ENCODE assay signal across 8 cellular contexts in genomic region chr19:34677386-34678084, GRCh38. TPM values are rescaled to one million over a fixed set of nuclear protein-coding genes. Genes with fewer than 3 reads are reported as not detected.
A peak's percentile ranks its signal among the peaks of the same experiment; 100 is the strongest.
DNase-seq lines count a peak whose midpoint lies in the region; ATAC-seq and TF ChIP-seq lines count a peak whose summit lies in the region.

ZNF302 (plus strand) TSS chr19:34677678; CDS start chr19:34678805, 1,127 bp downstream.

- peaks cover 9 to 24% of the 10 kb centered on the region in 2 donors for H3K9me3 Mint-ChIP-seq in activated naive CD4-positive, alpha-beta T cell treated with anti-CD3 and anti-CD28 coated beads, Interleukin-2, amount 50 U/mL, for 72 hours

- TF ChIP-seq POLR2A in NB4 (IDR thresholded peaks at IDR 0.05; ENCODE audit: extremely low read depth, insufficient read length): peak; percentile 67

- H3K27ac ChIP-seq in osteoblast (ENCODE audit: low read depth, low read length) (peak within 1 kb of the TSS; percentile 95), thoracic aorta (peak within 1 kb of the TSS; percentile 95 to 98)

- H3K4me1 ChIP-seq in osteoblast (ENCODE audit: insufficient read depth, low read length) (peaks cover 10% of the 10 kb centered on the region), thoracic aorta (ENCODE audit: control insufficient read depth in 1 of 2, low read depth in 2 of 2) (peaks cover 4 to 18% of the 10 kb centered on the region in 2 donors)

- peaks cover 37% of the 10 kb centered on the region for H3K36me3 ChIP-seq in osteoblast (ENCODE audit: insufficient read depth, low read length)
- peaks cover 26% of the 10 kb centered on the region for H3K36me3 ChIP-seq in thoracic aorta

- ATAC-seq in activated naive CD4-positive, alpha-beta T cell treated with anti-CD3 and anti-CD28 coated beads, Interleukin-2, amount 50 U/mL, for 72 hours: peak; percentile 88 to 92
- ATAC-seq in thoracic aorta (ENCODE audit: insufficient number of reproducible peaks, low FRiP score, low read depth): peak; percentile 99

- H3K27me3 ChIP-seq in osteoblast (ENCODE audit: insufficient read depth, low read length) (no peaks in the 10 kb centered on the region), thoracic aorta (replicated peaks; ENCODE audit: insufficient read depth) (no peaks in the 10 kb centered on the region)

- no peaks in the 10 kb centered on the region for H4K20me1 ChIP-seq in osteoblast (ENCODE audit: insufficient read depth, low read length)

- TF ChIP-seq CTCF in HFF-Myc (IDR thresholded peaks at IDR 0.05; ENCODE audit: low read depth, low read length, missing control alignments) (no peak), NB4 (IDR thresholded peaks at IDR 0.05; ENCODE audit: low read depth, low read length) (no peak), osteoblast (IDR thresholded peaks at IDR 0.05; ENCODE audit: extremely low read depth, low read depth, low read length) (no peak), thoracic aorta (IDR thresholded peaks at IDR 0.05) (no peak)

- peaks cover 52 to 59% of the 10 kb centered on the region in 2 donors for H3K36me3 Mint-ChIP-seq in activated naive CD4-positive, alpha-beta T cell treated with anti-CD3 and anti-CD28 coated beads, Interleukin-2, amount 50 U/mL, for 72 hours

- H3K79me2 ChIP-seq in osteoblast (ENCODE audit: insufficient read depth, low read length): peaks cover 15% of the 10 kb centered on the region

- H3K27ac Mint-ChIP-seq in activated naive CD4-positive, alpha-beta T cell treated with anti-CD3 and anti-CD28 coated beads, Interleukin-2, amount 50 U/mL, for 72 hours: peak within 1 kb of the TSS; percentile 98

- peaks cover 3% of the 10 kb centered on the region for H3K9me3 ChIP-seq in osteoblast (ENCODE audit: low read depth, low read length)
- H3K9me3 ChIP-seq in thoracic aorta: peaks cover 24% of the 10 kb centered on the region

- peak within 1 kb of the TSS; percentile 99 for H2AFZ ChIP-seq in osteoblast (ENCODE audit: low read length)

- peak within 1 kb of the TSS; percentile 96 for H3K4me2 ChIP-seq in osteoblast (ENCODE audit: insufficient read depth, low read length)

- H3K4me3 ChIP-seq in HFF-Myc (replicated peaks; ENCODE audit: low read depth, low read length) (peak within 1 kb of the TSS; percentile 63), NB4 (ENCODE audit: low read depth, low read length) (peak within 1 kb of the TSS; percentile 74), osteoblast (ENCODE audit: insufficient read depth, low read length) (peak within 1 kb of the TSS; percentile 92), thoracic aorta (peak within 1 kb of the TSS; percentile 82)

- peak; percentile 93 for DNase-seq in GM04504 (ENCODE audit: low read depth)
- peak; percentile 86 for DNase-seq in HFF-Myc (ENCODE audit: extremely low read depth, low read depth)
- peak; percentile 95 for DNase-seq in NB4 (ENCODE audit: low read depth)
- peak; percentile 75 for DNase-seq in SKM-1 (lab: John Stamatoyannopoulos, UW; ENCODE audit: unreplicated experiment)
- peak; percentile 89 to 97 for DNase-seq in activated naive CD4-positive, alpha-beta T cell treated with anti-CD3 and anti-CD28 coated beads, Interleukin-2, amount 50 U/mL, for 72 hours (ENCODE audit: low spot score in 2 of 2)
- peak; percentile 85 for DNase-seq in glomerular endothelial cell (ENCODE audit: extremely low read depth, low read depth, low spot score)
- peak; percentile 97 for DNase-seq in osteoblast (ENCODE audit: insufficient read length, low spot score, missing footprints)
- peak; percentile 91 for DNase-seq in thoracic aorta (ENCODE audit: low spot score)

RNA-seq across cellular contexts. Expression of gene ZNF302, which starts in this region (rescaled TPM):
- total RNA-seq in activated naive CD4-positive, alpha-beta T cell treated with anti-CD3 and anti-CD28 coated beads, Interleukin-2, amount 50 U/mL, for 72 hours: 10 to 100 TPM in 1 of 2 donors, 1 to 10 TPM in 1; 9.2 to 15.3 TPM
- 11.4 and 12.4 TPM in 2 replicates for total RNA-seq in glomerular endothelial cell
- total RNA-seq in osteoblast: 19.2 and 19.4 TPM in 2 replicates
- total RNA-seq in thoracic aorta: 10 to 100 TPM; 21.3 to 30.9 TPM

Comparison
In these comparisons a context has a peak if more than half of its experiments do, and no peak if none do; other contexts are left out.
1. Peak in every context shown above with its lines: DNase-seq, ATAC-seq, H3K4me3 ChIP-seq and H3K27ac ChIP-seq.